8 cellular contexts compared by ENCODE assay signal in the genomic region with DNA sequence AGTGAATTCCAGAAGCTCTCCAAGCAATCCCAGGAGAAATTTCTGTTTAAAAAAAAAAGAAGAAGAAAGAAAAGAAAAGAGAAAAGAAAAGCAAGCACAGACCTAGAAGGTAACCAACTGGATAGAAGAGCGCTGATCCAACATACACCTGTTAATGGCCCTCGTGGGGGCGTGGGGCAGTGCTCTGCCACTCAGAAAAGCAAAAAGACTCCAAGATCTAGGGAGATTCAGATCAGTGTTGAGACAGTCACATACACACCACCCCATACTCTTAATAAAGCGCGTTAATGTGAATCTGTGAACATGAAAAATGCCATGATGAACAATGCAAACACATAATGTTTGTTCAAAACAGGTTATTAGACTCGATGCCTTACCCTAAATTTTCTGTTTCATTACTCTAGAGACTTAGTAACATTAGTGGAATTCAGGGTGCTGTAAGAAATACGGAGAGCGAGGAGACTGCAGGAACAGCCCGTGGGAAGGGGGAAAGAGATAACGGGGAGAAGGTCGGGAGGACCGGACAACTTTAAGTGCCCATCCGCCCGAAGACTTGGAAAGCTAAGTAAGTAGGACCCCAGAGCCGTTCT. TPM values are rescaled to one million over a fixed set of nuclear protein-coding genes. Genes with fewer than 3 reads are reported as not detected.
A peak's percentile ranks its signal among the peaks of the same experiment; 100 is the strongest.
DNase-seq lines count a peak whose midpoint lies in the region; ATAC-seq and TF ChIP-seq lines count a peak whose summit lies in the region.

No MANE protein-coding gene starts in this region.

- TF ChIP-seq CTCF in BE2C (IDR thresholded peaks at IDR 0.05; ENCODE audit: low read depth, low read length) (no peak), coronary artery (IDR thresholded peaks at IDR 0.05) (no peak)

- no peaks in the 10 kb centered on the region for H3K27me3 ChIP-seq in BE2C
- H3K27me3 ChIP-seq in muscle layer of duodenum (ENCODE audit: low read depth, low read length): no peaks in the 10 kb centered on the region

- ATAC-seq in GM21717 (IDR thresholded peaks at IDR 0.05; ENCODE audit: unreplicated experiment): no peak

- H3K36me3 ChIP-seq in BE2C (0 out of 2 replicates have a peak, but pooled peaks cover 7% of the 10 kb centered on the region), KOPT-K1 (ENCODE audit: insufficient read depth, low read length) (peaks cover 8% of the 10 kb centered on the region), muscle layer of duodenum (ENCODE audit: control insufficient read depth in 1 of 2, insufficient read depth in 2 of 2, low read length in 2 of 2) (peaks cover 3 to 16% of the 10 kb centered on the region in 2 donors)

- H3K4me3 ChIP-seq in BE2C (ENCODE audit: low read depth, low read length): peak overlapping the region; percentile 92
- H3K4me3 ChIP-seq in coronary artery: peak overlapping the region; percentile 92
- peak overlapping the region; percentile 76 to 95 for H3K4me3 ChIP-seq in muscle layer of duodenum (ENCODE audit: low read depth in 1 of 2, low read length in 2 of 2)

- no peaks in the 10 kb centered on the region for H3K9me3 ChIP-seq in BE2C
- peaks cover 8% of the 10 kb centered on the region for H3K9me3 ChIP-seq in KOPT-K1 (ENCODE audit: insufficient read depth, low read length, poor library complexity, severe bottlenecking)
- H3K9me3 ChIP-seq in muscle layer of duodenum (ENCODE audit: control insufficient read depth in 1 of 2, low read length in 2 of 2): peaks cover 0 to 3% of the 10 kb centered on the region in 2 donors

- H3K27ac ChIP-seq in KOPT-K1 (ENCODE audit: low read depth, low read length, poor library complexity, severe bottlenecking): peak overlapping the region; percentile 82
- H3K27ac ChIP-seq in coronary artery: peak overlapping the region; percentile 71 to 90
- peak overlapping the region; percentile 17 for H3K27ac ChIP-seq in muscle layer of duodenum (ENCODE audit: low read length)

- no peak for DNase-seq in BE2C
- no peak for DNase-seq in coronary artery (ENCODE audit: low spot score)
- no peak for DNase-seq in NCI-H1694 treated with DMSO at 0.1 percent for 48 hours (lab: John Stamatoyannopoulos, UW)
- no peak for DNase-seq in ureter (ENCODE audit: low spot score)
- no peak for DNase-seq in H4 (ENCODE audit: low spot score)

- H3K4me1 ChIP-seq in BE2C (no peaks in the 10 kb centered on the region), muscle layer of duodenum (ENCODE audit: control insufficient read depth in 1 of 2, insufficient read depth in 2 of 2, low read length in 2 of 2) (peaks cover 7 to 24% of the 10 kb centered on the region in 2 donors)

RNA-seq across cellular contexts. Expression of a gene that starts 0.4 kb away (rescaled TPM):
- polyA plus RNA-seq in BE2C (2012; ENCODE audit: insufficient read depth, insufficient read length, low read depth): 63.9 TPM
- total RNA-seq in ureter: 28.1 TPM
- total RNA-seq in H4 (2014; rRNA removed; shearing (Covaris generic)): 40.6 and 50.4 TPM in 2 replicates

RNA-seq across cellular contexts. Expression of a gene that starts 0.8 kb away (rescaled TPM):
- 18.6 TPM for polyA plus RNA-seq in BE2C (2012; ENCODE audit: insufficient read depth, insufficient read length, low read depth)
- total RNA-seq in ureter: 32.0 TPM
- 14.1 and 23.5 TPM in 2 replicates for total RNA-seq in H4 (2014; rRNA removed; shearing (Covaris generic))

Comparison
In these comparisons a context has a peak if more than half of its experiments do, and no peak if none do; other contexts are left out.
1. H3K27ac ChIP-seq: peak in every context shown above with its lines; median percentile 82 in KOPT-K1; 80 in coronary artery; 17 in muscle layer of duodenum.